Comparison of ENCODE assay signal across 8 cellular contexts in genomic region chr22:37640591-37641250, GRCh38. TPM values are rescaled to one million over a fixed set of nuclear protein-coding genes. Genes with fewer than 3 reads are reported as not detected.
DNase-seq lines count a peak whose midpoint lies in the region; ATAC-seq and TF ChIP-seq lines count a peak whose summit lies in the region.

No MANE protein-coding gene starts in this region.

- peak overlapping the region; percentile 79 for H3K9ac ChIP-seq in mesenchymal stem cell (ENCODE audit: low read length)

- H4K8ac ChIP-seq in mesenchymal stem cell (ENCODE audit: low read length): no peak overlapping the region

- H3K4me3 Mint-ChIP-seq in stimulated activated naive CD8-positive, alpha-beta T cell treated with anti-CD3 and anti-CD28 coated beads, Interleukin-15, Interleukin-2, amounts not matched to agents 100 ng/mL and 50 ng/mL, for 24 hours: peak overlapping the region; percentile 92

- H3K4ac ChIP-seq in mesenchymal stem cell (ENCODE audit: low read depth in 1 of 2, low read length in 2 of 2): peak overlapping the region; percentile 44 to 77

- H2BK5ac ChIP-seq in mesenchymal stem cell (ENCODE audit: low read depth, low read length, poor library complexity, severe bottlenecking): no peak overlapping the region

- no peak overlapping the region for H2BK120ac ChIP-seq in mesenchymal stem cell (ENCODE audit: low read depth, low read length)

- no peak overlapping the region for H2AK5ac ChIP-seq in mesenchymal stem cell (ENCODE audit: low read length, severe bottlenecking)

- peaks cover 66% of the 10 kb centered on the region for H3K4me1 ChIP-seq in mesenchymal stem cell (ENCODE audit: control insufficient read depth, insufficient read depth, low read depth, low read length)

- no peak overlapping the region for H3K23ac ChIP-seq in mesenchymal stem cell (ENCODE audit: low read length in 2 of 2)

- H3K27ac Mint-ChIP-seq in stimulated activated naive CD8-positive, alpha-beta T cell treated with anti-CD3 and anti-CD28 coated beads, Interleukin-15, Interleukin-2, amounts not matched to agents 100 ng/mL and 50 ng/mL, for 24 hours: peak overlapping the region; percentile 95

- H3K4me1 Mint-ChIP-seq in stimulated activated naive CD8-positive, alpha-beta T cell treated with anti-CD3 and anti-CD28 coated beads, Interleukin-15, Interleukin-2, amounts not matched to agents 100 ng/mL and 50 ng/mL, for 24 hours (ENCODE audit: low read depth): peaks cover 53% of the 10 kb centered on the region

- H3K79me1 ChIP-seq in mesenchymal stem cell (replicated peaks; ENCODE audit: low read length, poor library complexity, severe bottlenecking): peaks cover 25% of the 10 kb centered on the region

- peak overlapping the region; percentile 16 to 67 for H3K18ac ChIP-seq in mesenchymal stem cell (ENCODE audit: low read depth in 1 of 2, low read length in 2 of 2)

- no peak for ATAC-seq in stimulated activated naive CD8-positive, alpha-beta T cell treated with anti-CD3 and anti-CD28 coated beads, Interleukin-15, Interleukin-2, amounts not matched to agents 100 U/mL and 50 U/mL, for 24 hours
- ATAC-seq in omental fat pad (ENCODE audit: low FRiP score): no peak

- H3K27me3 ChIP-seq in mesenchymal stem cell (ENCODE audit: control insufficient read depth in 1 of 2, insufficient read depth in 1 of 2, low read length in 2 of 2): peaks cover 0 to 5% of the 10 kb centered on the region in 2 experiments

- TF ChIP-seq CTCF in astrocyte of the spinal cord (IDR thresholded peaks at IDR 0.05; ENCODE audit: low read depth, low read length) (no peak), omental fat pad (IDR thresholded peaks at IDR 0.05) (no peak)

- no peak overlapping the region for H2AFZ ChIP-seq in mesenchymal stem cell (ENCODE audit: low read depth, low read length)

- H3K9me3 Mint-ChIP-seq in stimulated activated naive CD8-positive, alpha-beta T cell treated with anti-CD3 and anti-CD28 coated beads, Interleukin-15, Interleukin-2, amounts not matched to agents 100 ng/mL and 50 ng/mL, for 24 hours: no peaks in the 10 kb centered on the region

- H2BK12ac ChIP-seq in mesenchymal stem cell (ENCODE audit: low read length in 2 of 2): peak overlapping the region in 1 of 2 experiments; percentile 31

- in situ Hi-C loops in astrocyte of the spinal cord (cut with HindIII; ENCODE audit: low sequenced_read_pairs): no loop called here

- peaks cover 17 to 46% of the 10 kb centered on the region in 2 experiments for H3K36me3 ChIP-seq in mesenchymal stem cell (ENCODE audit: control insufficient read depth in 1 of 2, insufficient read depth in 2 of 2, low read depth in 1 of 2, low read length in 2 of 2)

- peak overlapping the region in 1 of 2 experiments; percentile 90 for H3K14ac ChIP-seq in mesenchymal stem cell (ENCODE audit: low read length in 2 of 2)

- 85% methylated on average over 10 of the region's 16 CpGs for WGBS in mesenchymal stem cell

- H3K36me3 Mint-ChIP-seq in stimulated activated naive CD8-positive, alpha-beta T cell treated with anti-CD3 and anti-CD28 coated beads, Interleukin-15, Interleukin-2, amounts not matched to agents 100 ng/mL and 50 ng/mL, for 24 hours (ENCODE audit: low read depth): peaks cover 17% of the 10 kb centered on the region

- H2BK15ac ChIP-seq in mesenchymal stem cell (ENCODE audit: low read depth, poor library complexity, severe bottlenecking): peak overlapping the region; percentile 52

- H3K27ac ChIP-seq in mesenchymal stem cell (ENCODE audit: low read length, poor library complexity, severe bottlenecking): no peak overlapping the region

- H3K9me3 ChIP-seq in mesenchymal stem cell (ENCODE audit: control insufficient read depth, low read length): no peaks in the 10 kb centered on the region

- H3K4me2 ChIP-seq in mesenchymal stem cell (ENCODE audit: low read length, poor library complexity, severe bottlenecking): peak overlapping the region; percentile 74

- no peak for DNase-seq in stimulated activated naive CD8-positive, alpha-beta T cell treated with anti-CD3 and anti-CD28 coated beads, Interleukin-15, Interleukin-2, amounts not matched to agents 100 U/mL and 50 U/mL, for 24 hours
- DNase-seq in astrocyte of the spinal cord (ENCODE audit: low read depth, low spot score): no peak
- DNase-seq in mesenchymal stem cell: peak; percentile 20
- DNase-seq in glomerular visceral epithelial cell (ENCODE audit: extremely low spot score): no peak
- DNase-seq in omental fat pad (ENCODE audit: low spot score): no peak
- no peak for DNase-seq in SHP77 (lab: John Stamatoyannopoulos, UW)
- DNase-seq in LoVo (ENCODE audit: low spot score): no peak

- H3K27me3 Mint-ChIP-seq in stimulated activated naive CD8-positive, alpha-beta T cell treated with anti-CD3 and anti-CD28 coated beads, Interleukin-15, Interleukin-2, amounts not matched to agents 100 ng/mL and 50 ng/mL, for 24 hours: no peaks in the 10 kb centered on the region

- H4K91ac ChIP-seq in mesenchymal stem cell (ENCODE audit: low read length): peak overlapping the region; percentile 35

- peak overlapping the region; percentile 60 for H3K4me3 ChIP-seq in astrocyte of the spinal cord (ENCODE audit: low read depth, low read length)
- H3K4me3 ChIP-seq in mesenchymal stem cell (ENCODE audit: insufficient read depth in 1 of 2, low read depth in 1 of 2, low read length in 2 of 2): peak overlapping the region; percentile 78 to 87

RNA-seq across cellular contexts. Expression of gene SH3BP1, which starts 1.3 kb away (rescaled TPM):
- polyA plus RNA-seq in mesenchymal stem cell (2013, experiment 1 of 2): 15.4 TPM
- polyA plus RNA-seq in mesenchymal stem cell (2013, experiment 2 of 2): 15.0 TPM
- total RNA-seq in omental fat pad: 10 to 100 TPM in 1 of 4 donors, 1 to 10 TPM in 3; 3.6 to 11.5 (median 8.2) TPM

RNA-seq across cellular contexts. Expression of gene PDXP, which starts 17.8 kb away (rescaled TPM):
- 7.5 TPM for polyA plus RNA-seq in mesenchymal stem cell (2013, experiment 1 of 2)
- 6.7 TPM for polyA plus RNA-seq in mesenchymal stem cell (2013, experiment 2 of 2)
- 1 to 10 TPM; 3.8 to 5.4 (median 4.3) TPM for total RNA-seq in omental fat pad

RNA-seq across cellular contexts. Expression of gene GGA1, which starts 32.1 kb away (rescaled TPM):
- polyA plus RNA-seq in mesenchymal stem cell (2013, experiment 1 of 2): 25.3 TPM
- polyA plus RNA-seq in mesenchymal stem cell (2013, experiment 2 of 2): 23.1 TPM
- total RNA-seq in omental fat pad: 10 to 100 TPM; 28.7 to 50.7 (median 33.9) TPM

RNA-seq across cellular contexts. Expression of gene LGALS1, which starts 34.7 kb away (rescaled TPM):
- 4,707 TPM for polyA plus RNA-seq in mesenchymal stem cell (2013, experiment 1 of 2)
- polyA plus RNA-seq in mesenchymal stem cell (2013, experiment 2 of 2): 4,802 TPM
- total RNA-seq in omental fat pad: 1,000 to 10,000 TPM; 1,558 to 2,934 (median 2,167) TPM

RNA-seq across cellular contexts. Expression of gene NOL12, which starts 45.4 kb away (rescaled TPM):
- polyA plus RNA-seq in mesenchymal stem cell (2013, experiment 1 of 2): 14.9 TPM
- polyA plus RNA-seq in mesenchymal stem cell (2013, experiment 2 of 2): 13.9 TPM
- 10 to 100 TPM; 16.4 to 34.8 (median 21.4) TPM for total RNA-seq in omental fat pad
